20 cellular contexts compared by ENCODE assay signal in genomic region chr7:93830141-93830925, GRCh38.
DNase-seq lines count a peak whose midpoint lies in the region; ATAC-seq and TF ChIP-seq lines count a peak whose summit lies in the region.
"Had no signal": no experiment of that assay in that cellular context is flagged by ENCODE, and none has a peak within 500 bp of the region (broad histone marks: within the 10 kb centered on the region; RNA-seq: fewer than 3 reads in every experiment).

No MANE protein-coding gene starts in this region.

- no peaks in the 10 kb centered on the region for H3K36me3 Mint-ChIP-seq in chondrocyte (ENCODE audit: low read depth)
- H3K36me3 Mint-ChIP-seq: CD14-positive monocyte; CD4-positive, alpha-beta memory T cell had no signal

- POLR2A ChIA-PET in HEK293 (lab: Yijun Ruan, JAX): no interaction called here

- peaks cover 5% of the 10 kb centered on the region for H3K27me3 Mint-ChIP-seq in chondrocyte (ENCODE audit: low read depth)
- H3K27me3 Mint-ChIP-seq: CD4-positive, alpha-beta memory T cell had no signal

- no peak for TF ChIP-seq CTCF in HEK293 (tag by site-specific recombination; IDR thresholded peaks at IDR 0.05)
- no peak for TF ChIP-seq CTCF in chondrocyte (IDR thresholded peaks at IDR 0.05)

- no peak overlapping the region for H3K4me3 Mint-ChIP-seq in chondrocyte (ENCODE audit: unreplicated experiment)
- H3K4me3 Mint-ChIP-seq: CD14-positive monocyte, GM23338 had no signal

- DNase-seq in chondrocyte (ENCODE audit: low spot score): no peak
- DNase-seq in myocyte (ENCODE audit: low read depth): peak; percentile 37
- no peak for DNase-seq in stimulated activated CD4-positive, alpha-beta T cell treated with anti-CD3 and anti-CD28 coated beads, Interleukin-4, amount 100 ng/mL, for 4 hours
- no peak for DNase-seq in iPS-NIHi7 (ENCODE audit: extremely low spot score)
- DNase-seq: ACHN; CD4-positive, alpha-beta memory T cell; DMS153; DMS79; GDM1; H7; IMR-90; KBM-7 had no signal

- H3K27ac Mint-ChIP-seq in chondrocyte (ENCODE audit: unreplicated experiment): peak overlapping the region; percentile 3
- H3K27ac Mint-ChIP-seq: CD14-positive monocyte; CD4-positive, alpha-beta memory T cell; GM23338 had no signal

- CTCF ChIA-PET in HEK293 (lab: Yijun Ruan, JAX): interaction anchor here (0.6 kb wide), 1 partner anchor 206 kb away, joined by 5 read pairs; no protein-coding TSS in a partner anchor

- no peaks in the 10 kb centered on the region for H3K4me1 ChIP-seq in HEK293 (ENCODE audit: control insufficient read depth, insufficient read depth, low read length)
- H3K4me1 ChIP-seq: BLaER1 had no signal

- no peak overlapping the region for H3K27ac ChIP-seq in HEK293 (ENCODE audit: extremely low read depth, low read depth, low read length)
- H3K27ac ChIP-seq: BLaER1, HL-60 had no signal

- H3K9me3 Mint-ChIP-seq in chondrocyte (ENCODE audit: low read depth): no peaks in the 10 kb centered on the region
- H3K9me3 Mint-ChIP-seq: CD14-positive monocyte, GM23338 had no signal

- no peaks in the 10 kb centered on the region for H3K36me3 ChIP-seq in HEK293 (ENCODE audit: control insufficient read depth in 2 of 2, insufficient read depth in 1 of 2, low read length in 2 of 2)
- H3K36me3 ChIP-seq: BLaER1 had no signal

- H3K4me3 ChIP-seq in HEK293 (ENCODE audit: low read depth, low read length): no peak overlapping the region
- H3K4me3 ChIP-seq: BLaER1, GM23338 had no signal

- ATAC-seq in SK-N-SH treated with all-trans-retinoic acid at 6 μM for 48 hours (peak; percentile 78), HG02870 (IDR thresholded peaks at IDR 0.05; ENCODE audit: unreplicated experiment) (no peak)
- ATAC-seq: GM23338, HCT116 had no signal

- H3K9me3 ChIP-seq in HEK293 (ENCODE audit: control insufficient read depth, insufficient read depth, low read depth, low read length): no peaks in the 10 kb centered on the region
- H3K9me3 ChIP-seq: BLaER1 had no signal

- peaks cover 11% of the 10 kb centered on the region for H3K4me1 Mint-ChIP-seq in chondrocyte (ENCODE audit: low read depth)
- H3K4me1 Mint-ChIP-seq: CD14-positive monocyte; CD4-positive, alpha-beta memory T cell had no signal

TF ChIP-seq in HEK293, 187 proteins besides CTCF, POLR2A, EP300 and RAD21 (continues in another document):
- no peak for TF ChIP-seq SCRT2 (tag by site-specific recombination; IDR thresholded peaks at IDR 0.05)
- no peak for TF ChIP-seq ZNF302 (tag by site-specific recombination; IDR thresholded peaks at IDR 0.05; ENCODE audit: low read depth)
- TF ChIP-seq ZNF335 (tag by site-specific recombination; conservative IDR thresholded peaks at IDR 0.05): no peak
- TF ChIP-seq ZNF416 (tag by site-specific recombination; IDR thresholded peaks at IDR 0.05): no peak
- TF ChIP-seq MEIS1 (CRISPR knock-in tag; IDR thresholded peaks at IDR 0.05; ENCODE audit: borderline replicate concordance): no peak
- TF ChIP-seq KLF10 (tag by site-specific recombination; IDR thresholded peaks at IDR 0.05): no peak
- TF ChIP-seq PRDM1 (tag by site-specific recombination; IDR thresholded peaks at IDR 0.05): peak; percentile 78
- TF ChIP-seq ZNF707 (tag by site-specific recombination; IDR thresholded peaks at IDR 0.05): no peak
- TF ChIP-seq ZBTB21 (tag by site-specific recombination; IDR thresholded peaks at IDR 0.05): no peak
- TF ChIP-seq ZNF366 (tag by site-specific recombination; conservative IDR thresholded peaks at IDR 0.05): peak; percentile 33; the same call in 1 of the 2 replicates

TF ChIP-seq in SK-N-SH treated with all-trans-retinoic acid at 6 μM for 48 hours, 23 proteins besides CTCF, POLR2A, EP300 and RAD21 (continues in another document):
- TF ChIP-seq GLIS3 (CRISPR knock-in tag; IDR thresholded peaks at IDR 0.05) (no peak), TOX (CRISPR knock-in tag; IDR thresholded peaks at IDR 0.05; ENCODE audit: borderline replicate concordance) (peak; percentile 69; the same call in 1 of the 2 replicates), ISL1 (CRISPR knock-in tag; IDR thresholded peaks at IDR 0.05) (peak; percentile 83), SNAI2 (CRISPR knock-in tag; IDR thresholded peaks at IDR 0.05) (no peak), CREB5 (CRISPR knock-in tag; IDR thresholded peaks at IDR 0.05; ENCODE audit: low read depth) (no peak), OSR1 (CRISPR knock-in tag; IDR thresholded peaks at IDR 0.05) (no peak), ARNTL (CRISPR knock-in tag; IDR thresholded peaks at IDR 0.05; ENCODE audit: borderline replicate concordance, low read depth) (no peak), ZFP3 (CRISPR knock-in tag; IDR thresholded peaks at IDR 0.05) (no peak), POU6F1 (CRISPR knock-in tag; IDR thresholded peaks at IDR 0.05; ENCODE audit: borderline replicate concordance, low read depth) (0 out of 2 replicates have a peak, but pooled peaks have one; percentile 39), ZNF70 (CRISPR knock-in tag; IDR thresholded peaks at IDR 0.05) (no peak), TCF4 (CRISPR knock-in tag; IDR thresholded peaks at IDR 0.05; ENCODE audit: borderline replicate concordance) (no peak), PPARA (CRISPR knock-in tag; IDR thresholded peaks at IDR 0.05; ENCODE audit: borderline replicate concordance) (no peak), ZC3H10 (CRISPR knock-in tag; IDR thresholded peaks at IDR 0.05) (no peak), ZNF8 (CRISPR knock-in tag; IDR thresholded peaks at IDR 0.05) (no peak), BACH2 (CRISPR knock-in tag; IDR thresholded peaks at IDR 0.05; ENCODE audit: borderline replicate concordance) (no peak), CSDC2 (CRISPR knock-in tag; IDR thresholded peaks at IDR 0.05) (no peak), ESRRG (CRISPR knock-in tag; IDR thresholded peaks at IDR 0.05) (0 out of 2 replicates have a peak, but pooled peaks have one; percentile 36), ZNF565 (CRISPR knock-in tag; conservative IDR thresholded peaks at IDR 0.05; ENCODE audit: low read depth) (no peak)
- TF ChIP-seq, protein P1, sequence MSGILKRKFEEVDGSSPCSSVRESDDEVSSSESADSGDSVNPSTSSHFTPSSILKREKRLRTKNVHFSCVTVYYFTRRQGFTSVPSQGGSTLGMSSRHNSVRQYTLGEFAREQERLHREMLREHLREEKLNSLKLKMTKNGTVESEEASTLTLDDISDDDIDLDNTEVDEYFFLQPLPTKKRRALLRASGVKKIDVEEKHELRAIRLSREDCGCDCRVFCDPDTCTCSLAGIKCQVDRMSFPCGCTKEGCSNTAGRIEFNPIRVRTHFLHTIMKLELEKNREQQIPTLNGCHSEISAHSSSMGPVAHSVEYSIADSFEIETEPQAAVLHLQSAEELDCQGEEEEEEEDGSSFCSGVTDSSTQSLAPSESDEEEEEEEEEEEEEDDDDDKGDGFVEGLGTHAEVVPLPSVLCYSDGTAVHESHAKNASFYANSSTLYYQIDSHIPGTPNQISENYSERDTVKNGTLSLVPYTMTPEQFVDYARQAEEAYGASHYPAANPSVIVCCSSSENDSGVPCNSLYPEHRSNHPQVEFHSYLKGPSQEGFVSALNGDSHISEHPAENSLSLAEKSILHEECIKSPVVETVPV (CRISPR knock-in tag; IDR thresholded peaks at IDR 0.05): no peak
- TF ChIP-seq, protein P2, sequence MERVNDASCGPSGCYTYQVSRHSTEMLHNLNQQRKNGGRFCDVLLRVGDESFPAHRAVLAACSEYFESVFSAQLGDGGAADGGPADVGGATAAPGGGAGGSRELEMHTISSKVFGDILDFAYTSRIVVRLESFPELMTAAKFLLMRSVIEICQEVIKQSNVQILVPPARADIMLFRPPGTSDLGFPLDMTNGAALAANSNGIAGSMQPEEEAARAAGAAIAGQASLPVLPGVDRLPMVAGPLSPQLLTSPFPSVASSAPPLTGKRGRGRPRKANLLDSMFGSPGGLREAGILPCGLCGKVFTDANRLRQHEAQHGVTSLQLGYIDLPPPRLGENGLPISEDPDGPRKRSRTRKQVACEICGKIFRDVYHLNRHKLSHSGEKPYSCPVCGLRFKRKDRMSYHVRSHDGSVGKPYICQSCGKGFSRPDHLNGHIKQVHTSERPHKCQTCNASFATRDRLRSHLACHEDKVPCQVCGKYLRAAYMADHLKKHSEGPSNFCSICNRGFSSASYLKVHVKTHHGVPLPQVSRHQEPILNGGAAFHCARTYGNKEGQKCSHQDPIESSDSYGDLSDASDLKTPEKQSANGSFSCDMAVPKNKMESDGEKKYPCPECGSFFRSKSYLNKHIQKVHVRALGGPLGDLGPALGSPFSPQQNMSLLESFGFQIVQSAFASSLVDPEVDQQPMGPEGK (CRISPR knock-in tag; IDR thresholded peaks at IDR 0.05; ENCODE audit: borderline replicate concordance): no peak
